In the genomic region with DNA sequence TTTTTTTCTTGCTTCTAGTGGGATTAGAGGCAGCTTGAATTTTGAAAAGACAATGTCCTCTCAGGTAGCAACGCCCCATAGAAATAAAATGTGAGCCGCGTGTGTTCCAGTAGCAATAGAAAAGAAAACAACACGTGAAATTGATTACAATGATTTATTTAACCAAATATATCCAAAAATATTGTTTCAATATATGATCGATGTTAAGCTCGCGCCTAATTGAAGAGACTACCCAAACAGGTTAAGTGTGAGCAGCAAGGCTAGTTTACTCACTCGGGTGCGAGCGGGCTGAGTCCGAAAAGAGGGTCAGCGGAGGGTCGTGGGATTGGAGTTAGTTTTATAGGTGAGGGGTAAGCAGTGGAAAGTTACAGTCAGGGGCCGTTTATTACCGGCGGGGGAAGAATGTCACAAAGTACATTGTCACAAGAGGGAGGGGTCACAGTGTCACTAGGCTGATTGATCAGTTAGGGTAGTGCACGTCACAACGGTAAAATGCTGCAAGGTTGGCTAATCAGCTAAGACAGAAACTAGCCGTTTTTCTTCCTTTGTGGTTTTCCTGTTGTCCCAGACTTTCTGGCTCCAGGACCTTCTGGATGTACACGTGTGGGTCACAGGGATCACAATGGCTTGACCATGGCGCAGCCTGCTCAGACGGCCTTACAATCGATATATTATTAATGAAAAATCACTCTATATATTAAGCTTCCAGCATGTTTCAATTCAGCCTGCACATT, we compare ENCODE assay signal across 8 cellular contexts. TPM values are rescaled to one million over a fixed set of nuclear protein-coding genes. Genes with fewer than 3 reads are reported as not detected.
DNase-seq lines count a peak whose midpoint lies in the region; ATAC-seq, FAIRE-seq and TF ChIP-seq lines count a peak whose summit lies in the region.

No MANE protein-coding gene starts in this region.

- intact Hi-C loops in CD4-positive, alpha-beta memory T cell (cut with micrococcal nuclease) = loop anchor here (2.0 to 10.0 kb wide), 2 partner anchors 175 to 253 kb away; no protein-coding TSS in a partner anchor
- intact Hi-C loops in K562 (cut with micrococcal nuclease) = loop anchor here (2.0 to 5.0 kb wide), 2 partner anchors 25 to 172 kb away; a partner anchor contains a TSS

- H3K36me3 Mint-ChIP-seq in CD4-positive, alpha-beta memory T cell = peaks cover 2 to 8% of the 10 kb centered on the region in 2 donors

- no peak for TF ChIP-seq POLR2A in K562 (conservative IDR thresholded peaks at IDR 0.05)

- ATAC-seq in K562 (peak; percentile 37), GM19395 (IDR thresholded peaks at IDR 0.05; ENCODE audit: unreplicated experiment) (no peak), HG03039 (IDR thresholded peaks at IDR 0.05; ENCODE audit: unreplicated experiment) (no peak), HG03135 (IDR thresholded peaks at IDR 0.05; ENCODE audit: unreplicated experiment) (no peak)

- peak overlapping the region; percentile 11 to 89 (median 74) for H3K27ac Mint-ChIP-seq in CD4-positive, alpha-beta memory T cell

- no peaks in the 10 kb centered on the region for H3K36me3 ChIP-seq in CD4-positive, alpha-beta memory T cell (ENCODE audit: insufficient read depth, low read length)
- peaks cover 20% of the 10 kb centered on the region for H3K36me3 ChIP-seq in KOPT-K1 (ENCODE audit: insufficient read depth, low read length)
- H3K36me3 ChIP-seq in K562 (ENCODE audit: control insufficient read depth, insufficient read depth, low read length) = no peaks in the 10 kb centered on the region; the same call in 2 of the 3 replicates

- peak in 3 of 5 donors; percentile 4 to 49 (median 8) for DNase-seq in CD4-positive, alpha-beta memory T cell
- DNase-seq in K562 (ENCODE audit: extremely low read depth in 1 of 4, low spot score in 3 of 4) = peak in 2 of 4 experiments; percentile 36 to 62
- DNase-seq in lung microvascular endothelial cell (ENCODE audit: low read depth in 2 of 2) = peak; percentile 20 to 57
- no peak for DNase-seq in NCI-H1694 (lab: John Stamatoyannopoulos, UW)

- H4K20me1 ChIP-seq in K562 (replicated peaks; ENCODE audit: control insufficient read depth, insufficient read depth, low read length) = no peaks in the 10 kb centered on the region

- H3K27me3 ChIP-seq in CD4-positive, alpha-beta memory T cell (ENCODE audit: insufficient read depth, low read length) = no peaks in the 10 kb centered on the region
- no peaks in the 10 kb centered on the region for H3K27me3 ChIP-seq in K562 (ENCODE audit: control insufficient read depth in 2 of 2, insufficient read depth in 2 of 2, low read length in 2 of 2)

- peak overlapping the region; percentile 87 for H3K4me2 ChIP-seq in K562 (ENCODE audit: insufficient read depth, low read length)

- peak; percentile 82 for TF ChIP-seq EP300 in K562 (IDR thresholded peaks at IDR 0.05; ENCODE audit: low read length)

- no peaks in the 10 kb centered on the region for H3K9me3 ChIP-seq in CD4-positive, alpha-beta memory T cell (ENCODE audit: control insufficient read depth in 1 of 2, low read length in 2 of 2)
- peaks cover 26% of the 10 kb centered on the region for H3K9me3 ChIP-seq in KOPT-K1 (ENCODE audit: insufficient read depth, low read length, poor library complexity, severe bottlenecking)
- peaks cover 7% of the 10 kb centered on the region; the same call in 1 of the 2 replicates for H3K9me3 ChIP-seq in K562 (replicated peaks; ENCODE audit: control insufficient read depth, insufficient read depth, low read depth, low read length)

- peak overlapping the region; percentile 89 to 94 (median 92) for H3K4me3 Mint-ChIP-seq in CD4-positive, alpha-beta memory T cell

- H3K4me3 ChIP-seq in CD4-positive, alpha-beta memory T cell (ENCODE audit: low read length in 2 of 2) = peak overlapping the region; percentile 67 to 73
- H3K4me3 ChIP-seq in K562 = peak overlapping the region; percentile 80

- 59% methylated on average over 23 of the region's 23 CpGs for WGBS in K562 (ENCODE audit: insufficient coverage, low coverage, missing lambda C conversion rate)

- peak; percentile 66 for FAIRE-seq in K562 (lab: Jason Lieb, UNC)

- peak overlapping the region; percentile 97 for H2AFZ ChIP-seq in K562 (ENCODE audit: low read depth, low read length)

- POLR2A ChIA-PET in CD4-positive, alpha-beta memory T cell (lab: Charles Lee; ENCODE audit: partially characterized antibody) = interaction anchor here (0.9 to 2.9 kb wide), 4 partner anchors 25 to 148 kb away, joined by 4 to 18 read pairs (median 7); a partner anchor contains a TSS
- POLR2A ChIA-PET in K562 (lab: Yijun Ruan, JAX) = interaction anchor here (0.6 to 1.6 kb wide), 4 partner anchors 32 to 531 kb away, joined by 3 to 8 read pairs (median 4); no protein-coding TSS in a partner anchor

- H3K4me1 Mint-ChIP-seq in CD4-positive, alpha-beta memory T cell = peaks cover 16 to 35% (median 22%) of the 10 kb centered on the region in 4 donors

- H3K9me3 Mint-ChIP-seq in CD4-positive, alpha-beta memory T cell = peaks cover 0 to 8% (median under 1%) of the 10 kb centered on the region in 8 donors

- in situ Hi-C loops in K562 (cut with MboI) = no loop called here

- no TSS peak for BruUV-seq in K562 (replicated peaks; lab: Mats Ljungman, UMichigan)

- TF ChIP-seq RAD21 in K562 (CRISPR knock-in tag; conservative IDR thresholded peaks at IDR 0.05 in 1 of 2, IDR thresholded peaks at IDR 0.05 in 1 of 2) = no peak

- peaks cover 34% of the 10 kb centered on the region for H3K79me2 ChIP-seq in K562 (ENCODE audit: control insufficient read depth, insufficient read depth, low read length)

- CTCF ChIA-PET in CD4-positive, alpha-beta memory T cell (lab: Charles Lee; ENCODE audit: partially characterized antibody) = interaction anchor here (1.1 to 1.3 kb wide), 2 partner anchors 311 kb away, joined by 3 to 6 read pairs; no protein-coding TSS in a partner anchor
- CTCF ChIA-PET in K562 (lab: Yijun Ruan, JAX; ENCODE audit: low intra/inter-chr PET ratio) = interaction anchor here (0.7 kb wide), 1 partner anchor 13 kb away, joined by 4 read pairs; no protein-coding TSS in a partner anchor

- peak overlapping the region in 1 of 2 experiments; percentile 93; a peak in 2 of 4 replicates for H3K9ac ChIP-seq in K562 (ENCODE audit: insufficient read depth in 1 of 2, low read depth in 2 of 2, low read length in 2 of 2)

- TF ChIP-seq CTCF in K562 (IDR thresholded peaks at IDR 0.05 in 2 of 3, conservative IDR thresholded peaks at IDR 0.05 in 1 of 3; ENCODE audit: insufficient read depth in 2 of 3, low read depth in 1 of 3, low read length in 3 of 3) = no peak

- no peaks in the 10 kb centered on the region for H3K9me1 ChIP-seq in K562 (ENCODE audit: control insufficient read depth, insufficient read depth, low read length)

- peaks cover 16% of the 10 kb centered on the region for H3K4me1 ChIP-seq in CD4-positive, alpha-beta memory T cell (ENCODE audit: insufficient read depth, low read length)
- H3K4me1 ChIP-seq in K562 (replicated peaks in 1 of 2; ENCODE audit: control insufficient read depth in 2 of 2, insufficient read depth in 2 of 2, low read length in 2 of 2) = peaks cover 8 to 11% of the 10 kb centered on the region in 2 experiments; a peak in 4 of 5 replicates

- peaks cover 3 to 4% of the 10 kb centered on the region in 2 donors for H3K27me3 Mint-ChIP-seq in CD4-positive, alpha-beta memory T cell

- peak overlapping the region; percentile 64 for H3K27ac ChIP-seq in CD4-positive, alpha-beta memory T cell (ENCODE audit: low read depth, low read length)
- H3K27ac ChIP-seq in KOPT-K1 (ENCODE audit: low read depth, low read length, poor library complexity, severe bottlenecking) (peak overlapping the region; percentile 81), K562 (ENCODE audit: extremely low read depth, low read depth, low read length) (peak overlapping the region; percentile 85)

RNA-seq across cellular contexts. Expression of a gene that starts 0.7 kb away (rescaled TPM):
- total RNA-seq in CD4-positive, alpha-beta memory T cell = 1 to 10 TPM; 2.9 to 3.3 TPM
- 1 to 10 TPM; 1.6 to 2.1 TPM for polyA plus RNA-seq in CD4-positive, alpha-beta memory T cell
- total RNA-seq in K562 (2011; cell fraction: chromatin; rRNA removed; ENCODE audit: low replicate concordance) = 4.5 and 17.1 TPM in 2 replicates
- 2.8 and 5.1 TPM in 2 replicates for total RNA-seq in K562 (2011; cell fraction: nucleolus; rRNA removed)
- total RNA-seq in K562 (2011; cell fraction: nucleoplasm; rRNA removed) = 6.5 and 7.7 TPM in 2 replicates
- total RNA-seq in K562 (2014; rRNA removed) (6.7 and 8.9 TPM in 2 replicates), K562 (2014; rRNA removed; fragmentation: Illumina TruSeq; extraction: Trizol) (14.5 and 17.8 TPM in 2 replicates), K562 (2015; rRNA removed; fragmentation: Illumina TruSeq; extraction: Trizol) (10.3 and 11.2 TPM in 2 replicates), K562 (2021) (7.1 and 7.9 TPM in 2 replicates), lung microvascular endothelial cell (4.4 and 7.5 TPM in 2 replicates)
- polyA plus RNA-seq in K562 (2011; rRNA removed) (9.7 and 11.8 TPM in 2 replicates), K562 (2014; fragmentation: Illumina TruSeq; extraction: Trizol) (11.1 and 12.4 TPM in 2 replicates), K562 (2014; fragmentation: Nextera tagmentation; extraction: Ambion mirVana) (10 to 100 TPM; 17.3 to 23.4 TPM), K562 (2014; rRNA removed) (8.2 and 8.7 TPM in 2 replicates)
- 1.1 and 2.6 TPM in 2 replicates for polyA plus RNA-seq in K562 (2011; cell fraction: cytosol; rRNA removed)
- 2.7 and 4.4 TPM in 2 replicates for polyA plus RNA-seq in K562 (2011; cell fraction: nucleus; rRNA removed)
- 5.9 and 6.1 TPM in 2 replicates for polyA plus RNA-seq in K562 (2012)
- 11.7 and 13.9 TPM in 2 replicates for polyA minus RNA-seq in K562 (2011; rRNA and poly(A)+ RNA removed)
- 3.2 and 4.0 TPM in 2 replicates for polyA minus RNA-seq in K562 (2011; cell fraction: cytosol; rRNA and poly(A)+ RNA removed)
- polyA minus RNA-seq in K562 (2011; cell fraction: nucleus; rRNA and poly(A)+ RNA removed) = 3.4 and 6.0 TPM in 2 replicates

RNA-seq across cellular contexts. Expression of a gene that starts 24.8 kb away (rescaled TPM):
- 10 to 100 TPM; 12.0 to 14.7 TPM for total RNA-seq in CD4-positive, alpha-beta memory T cell
- polyA plus RNA-seq in CD4-positive, alpha-beta memory T cell = 10 to 100 TPM; 11.3 to 14.8 TPM
- 15.0 and 38.1 TPM in 2 replicates for total RNA-seq in K562 (2011; cell fraction: chromatin; rRNA removed; ENCODE audit: low replicate concordance)
- total RNA-seq in K562 (2011; cell fraction: nucleolus; rRNA removed) = 14.7 and 18.0 TPM in 2 replicates
- 13.5 and 16.2 TPM in 2 replicates for total RNA-seq in K562 (2011; cell fraction: nucleoplasm; rRNA removed)
- total RNA-seq in K562 (2014; rRNA removed) (9.8 and 10.9 TPM in 2 replicates), K562 (2014; rRNA removed; fragmentation: Illumina TruSeq; extraction: Trizol) (18.3 and 21.1 TPM in 2 replicates), K562 (2015; rRNA removed; fragmentation: Illumina TruSeq; extraction: Trizol) (14.4 and 16.1 TPM in 2 replicates), K562 (2021) (8.0 and 10.2 TPM in 2 replicates), lung microvascular endothelial cell (8.1 and 14.5 TPM in 2 replicates)
- polyA plus RNA-seq in K562 (2011; rRNA removed) (8.2 and 10.9 TPM in 2 replicates), K562 (2014; fragmentation: Illumina TruSeq; extraction: Trizol) (10.3 and 12.1 TPM in 2 replicates), K562 (2014; fragmentation: Nextera tagmentation; extraction: Ambion mirVana) (1 to 10 TPM; 5.3 to 6.3 TPM), K562 (2014; rRNA removed) (8.2 and 9.2 TPM in 2 replicates)
- 5.2 and 5.7 TPM in 2 replicates for polyA plus RNA-seq in K562 (2011; cell fraction: cytosol; rRNA removed)
- polyA plus RNA-seq in K562 (2011; cell fraction: nucleus; rRNA removed) = 3.2 and 3.9 TPM in 2 replicates
- 6.4 and 8.0 TPM in 2 replicates for polyA plus RNA-seq in K562 (2012)
- 15.3 and 21.4 TPM in 2 replicates for polyA minus RNA-seq in K562 (2011; rRNA and poly(A)+ RNA removed)
- polyA minus RNA-seq in K562 (2011; cell fraction: cytosol; rRNA and poly(A)+ RNA removed) = 4.2 and 5.3 TPM in 2 replicates
- 9.8 and 17.3 TPM in 2 replicates for polyA minus RNA-seq in K562 (2011; cell fraction: nucleus; rRNA and poly(A)+ RNA removed)
